ENCODE assay signal across 1 cellular context in genomic region chr5:82244151-82244550, GRCh38.
TF ChIP-seq lines count a peak whose summit lies in the region.

No MANE protein-coding gene starts in this region.

TF ChIP-seq in GM12878, 131 proteins besides CTCF, POLR2A, EP300 and RAD21 (continued from another document):
- TF ChIP-seq, protein P1, sequence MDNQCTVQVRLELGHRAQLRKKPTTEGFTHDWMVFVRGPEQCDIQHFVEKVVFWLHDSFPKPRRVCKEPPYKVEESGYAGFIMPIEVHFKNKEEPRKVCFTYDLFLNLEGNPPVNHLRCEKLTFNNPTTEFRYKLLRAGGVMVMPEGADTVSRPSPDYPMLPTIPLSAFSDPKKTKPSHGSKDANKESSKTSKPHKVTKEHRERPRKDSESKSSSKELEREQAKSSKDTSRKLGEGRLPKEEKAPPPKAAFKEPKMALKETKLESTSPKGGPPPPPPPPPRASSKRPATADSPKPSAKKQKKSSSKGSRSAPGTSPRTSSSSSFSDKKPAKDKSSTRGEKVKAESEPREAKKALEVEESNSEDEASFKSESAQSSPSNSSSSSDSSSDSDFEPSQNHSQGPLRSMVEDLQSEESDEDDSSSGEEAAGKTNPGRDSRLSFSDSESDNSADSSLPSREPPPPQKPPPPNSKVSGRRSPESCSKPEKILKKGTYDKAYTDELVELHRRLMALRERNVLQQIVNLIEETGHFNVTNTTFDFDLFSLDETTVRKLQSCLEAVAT (IDR thresholded peaks at IDR 0.05): no peak
- TF ChIP-seq TAF1 (IDR thresholded peaks at IDR 0.05; ENCODE audit: borderline replicate concordance, low read depth, low read length) (no peak), RUNX3 (IDR thresholded peaks at IDR 0.05; ENCODE audit: low read length) (no peak), CREM (IDR thresholded peaks at IDR 0.05; ENCODE audit: low read depth) (no peak), ZBTB33 (IDR thresholded peaks at IDR 0.05) (no peak)
TF ChIP-seq in GM12878: peak in this region for 0.
